1 cellular context compared by ENCODE assay signal in the genomic region with DNA sequence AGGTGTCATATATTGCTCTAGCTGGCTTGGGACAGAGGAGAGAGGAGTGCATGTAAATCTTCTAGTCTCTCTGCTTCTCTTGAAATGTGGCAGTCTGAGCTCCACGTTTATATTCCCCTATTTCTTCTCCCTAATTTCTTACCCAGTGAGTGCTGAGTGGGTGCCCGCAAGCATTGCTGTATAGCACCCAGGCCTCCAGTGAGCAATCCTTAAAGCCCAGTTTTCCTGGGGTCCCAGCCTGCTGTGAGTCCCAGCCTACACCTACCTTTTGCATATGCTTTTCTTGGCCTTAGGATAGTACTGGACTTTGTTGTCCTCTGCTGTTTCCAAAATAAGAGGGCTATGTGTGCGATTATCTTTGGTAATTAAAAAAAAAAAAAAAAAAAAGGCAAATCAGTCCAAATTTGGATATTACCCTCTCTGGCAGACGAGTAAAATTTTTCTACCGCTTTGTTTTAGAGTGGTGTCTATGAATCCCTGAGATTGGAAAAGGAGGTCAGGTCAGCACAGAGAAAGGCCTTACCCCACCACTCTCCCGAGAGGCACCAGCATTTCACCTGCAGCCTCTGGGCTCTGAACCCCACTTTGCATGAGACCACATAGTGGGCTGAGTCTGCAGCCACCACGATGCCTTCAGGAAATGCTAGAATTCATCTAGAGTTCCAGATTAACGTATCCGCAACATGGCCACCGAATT.
TF ChIP-seq lines count a peak whose summit lies in the region.

No MANE protein-coding gene starts in this region.

TF ChIP-seq in HepG2, 621 proteins besides CTCF, POLR2A, EP300 and RAD21 (continued from another document):
- TF ChIP-seq, protein P1, sequence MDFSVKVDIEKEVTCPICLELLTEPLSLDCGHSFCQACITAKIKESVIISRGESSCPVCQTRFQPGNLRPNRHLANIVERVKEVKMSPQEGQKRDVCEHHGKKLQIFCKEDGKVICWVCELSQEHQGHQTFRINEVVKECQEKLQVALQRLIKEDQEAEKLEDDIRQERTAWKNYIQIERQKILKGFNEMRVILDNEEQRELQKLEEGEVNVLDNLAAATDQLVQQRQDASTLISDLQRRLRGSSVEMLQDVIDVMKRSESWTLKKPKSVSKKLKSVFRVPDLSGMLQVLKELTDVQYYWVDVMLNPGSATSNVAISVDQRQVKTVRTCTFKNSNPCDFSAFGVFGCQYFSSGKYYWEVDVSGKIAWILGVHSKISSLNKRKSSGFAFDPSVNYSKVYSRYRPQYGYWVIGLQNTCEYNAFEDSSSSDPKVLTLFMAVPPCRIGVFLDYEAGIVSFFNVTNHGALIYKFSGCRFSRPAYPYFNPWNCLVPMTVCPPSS (IDR thresholded peaks at IDR 0.05): no peak
- TF ChIP-seq, protein P2, sequence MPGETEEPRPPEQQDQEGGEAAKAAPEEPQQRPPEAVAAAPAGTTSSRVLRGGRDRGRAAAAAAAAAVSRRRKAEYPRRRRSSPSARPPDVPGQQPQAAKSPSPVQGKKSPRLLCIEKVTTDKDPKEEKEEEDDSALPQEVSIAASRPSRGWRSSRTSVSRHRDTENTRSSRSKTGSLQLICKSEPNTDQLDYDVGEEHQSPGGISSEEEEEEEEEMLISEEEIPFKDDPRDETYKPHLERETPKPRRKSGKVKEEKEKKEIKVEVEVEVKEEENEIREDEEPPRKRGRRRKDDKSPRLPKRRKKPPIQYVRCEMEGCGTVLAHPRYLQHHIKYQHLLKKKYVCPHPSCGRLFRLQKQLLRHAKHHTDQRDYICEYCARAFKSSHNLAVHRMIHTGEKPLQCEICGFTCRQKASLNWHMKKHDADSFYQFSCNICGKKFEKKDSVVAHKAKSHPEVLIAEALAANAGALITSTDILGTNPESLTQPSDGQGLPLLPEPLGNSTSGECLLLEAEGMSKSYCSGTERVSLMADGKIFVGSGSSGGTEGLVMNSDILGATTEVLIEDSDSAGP (CRISPR knock-in tag; IDR thresholded peaks at IDR 0.05; ENCODE audit: borderline replicate concordance): no peak
- no peak for TF ChIP-seq NFE2L1 (CRISPR knock-in tag; IDR thresholded peaks at IDR 0.05; ENCODE audit: borderline replicate concordance)
- TF ChIP-seq AGO1 (IDR thresholded peaks at IDR 0.05; ENCODE audit: low read depth, low read length, poor library complexity, severe bottlenecking): no peak
- no peak for TF ChIP-seq MEIS1 (CRISPR knock-in tag; IDR thresholded peaks at IDR 0.05; ENCODE audit: borderline replicate concordance)
- peak; percentile 26 for TF ChIP-seq YY1 (IDR thresholded peaks at IDR 0.05; ENCODE audit: insufficient read depth, insufficient replicate concordance, low read depth, low read length)
- TF ChIP-seq, protein P3, sequence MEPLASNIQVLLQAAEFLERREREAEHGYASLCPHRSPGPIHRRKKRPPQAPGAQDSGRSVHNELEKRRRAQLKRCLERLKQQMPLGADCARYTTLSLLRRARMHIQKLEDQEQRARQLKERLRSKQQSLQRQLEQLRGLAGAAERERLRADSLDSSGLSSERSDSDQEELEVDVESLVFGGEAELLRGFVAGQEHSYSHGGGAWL (CRISPR knock-in tag; IDR thresholded peaks at IDR 0.05): no peak
- TF ChIP-seq SMARCE1 (IDR thresholded peaks at IDR 0.05; ENCODE audit: borderline replicate concordance): no peak
- TF ChIP-seq GABPA (IDR thresholded peaks at IDR 0.05; ENCODE audit: low read depth, low read length): no peak
- no peak for TF ChIP-seq GABPA (CRISPR knock-in tag; IDR thresholded peaks at IDR 0.05; ENCODE audit: low read depth)
- TF ChIP-seq, protein P4, sequence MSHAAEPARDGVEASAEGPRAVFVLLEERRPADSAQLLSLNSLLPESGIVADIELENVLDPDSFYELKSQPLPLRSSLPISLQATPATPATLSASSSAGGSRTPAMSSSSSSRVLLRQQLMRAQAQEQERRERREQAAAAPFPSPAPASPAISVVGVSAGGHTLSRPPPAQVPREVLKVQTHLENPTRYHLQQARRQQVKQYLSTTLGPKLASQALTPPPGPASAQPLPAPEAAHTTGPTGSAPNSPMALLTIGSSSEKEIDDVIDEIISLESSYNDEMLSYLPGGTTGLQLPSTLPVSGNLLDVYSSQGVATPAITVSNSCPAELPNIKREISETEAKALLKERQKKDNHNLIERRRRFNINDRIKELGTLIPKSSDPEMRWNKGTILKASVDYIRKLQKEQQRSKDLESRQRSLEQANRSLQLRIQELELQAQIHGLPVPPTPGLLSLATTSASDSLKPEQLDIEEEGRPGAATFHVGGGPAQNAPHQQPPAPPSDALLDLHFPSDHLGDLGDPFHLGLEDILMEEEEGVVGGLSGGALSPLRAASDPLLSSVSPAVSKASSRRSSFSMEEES (CRISPR knock-in tag; IDR thresholded peaks at IDR 0.05): no peak
- TF ChIP-seq XRCC5 (optimal IDR thresholded peaks at IDR 0.05; ENCODE audit: low read length): no peak
- TF ChIP-seq ZNF501 (CRISPR knock-in tag; IDR thresholded peaks at IDR 0.05): no peak
- no peak for TF ChIP-seq TP53 (CRISPR knock-in tag; conservative IDR thresholded peaks at IDR 0.05)
- TF ChIP-seq ZFX (CRISPR knock-in tag; IDR thresholded peaks at IDR 0.05; ENCODE audit: low read depth): peak; percentile 36; the same call in 1 of the 2 replicates
- no peak for TF ChIP-seq FOXC1 (CRISPR knock-in tag; IDR thresholded peaks at IDR 0.05; ENCODE audit: borderline replicate concordance)
- TF ChIP-seq ZNF746 (CRISPR knock-in tag; IDR thresholded peaks at IDR 0.05): no peak
- TF ChIP-seq DR1 (CRISPR knock-in tag; IDR thresholded peaks at IDR 0.05): no peak
- TF ChIP-seq MAF1 (CRISPR knock-in tag; IDR thresholded peaks at IDR 0.05; ENCODE audit: borderline replicate concordance): no peak
- no peak for TF ChIP-seq GTF2F1 (IDR thresholded peaks at IDR 0.05; ENCODE audit: low read length)
- TF ChIP-seq HNRNPH1 (optimal IDR thresholded peaks at IDR 0.05; ENCODE audit: low read depth, low read length): no peak
- no peak for TF ChIP-seq SMYD3 (CRISPR knock-in tag; IDR thresholded peaks at IDR 0.05)
- TF ChIP-seq THAP9 (CRISPR knock-in tag; IDR thresholded peaks at IDR 0.05; ENCODE audit: borderline replicate concordance): no peak
- no peak for TF ChIP-seq AGO2 (optimal IDR thresholded peaks at IDR 0.05; ENCODE audit: low read depth, low read length)
